9 cellular contexts compared by ENCODE assay signal in genomic region chr2:132167100-132167499, GRCh38. TPM values are rescaled to one million over a fixed set of nuclear protein-coding genes. Genes with fewer than 3 reads are reported as not detected.
"Had no signal": no experiment of that assay in that cellular context is flagged by ENCODE, and none has a peak within 500 bp of the region (broad histone marks: within the 10 kb centered on the region; RNA-seq: fewer than 3 reads in every experiment).

No MANE protein-coding gene starts in this region.

RNA-seq across cellular contexts. Expression of gene ANKRD30BL, which starts 5.3 kb away (rescaled TPM):
- total RNA-seq: PC-3, PC-9, Peyer's patch, Right ventricle myocardium inferior, Right ventricle myocardium superior, RPMI7951, SJCRH30, SJSA1, SK-MEL-5 had no signal
